Comparison of ENCODE assay signal across 20 cellular contexts in genomic region chr17:6067060-6067459, GRCh38. TPM values are rescaled to one million over a fixed set of nuclear protein-coding genes. Genes with fewer than 3 reads are reported as not detected.
"Had no signal": no experiment of that assay in that cellular context is flagged by ENCODE, and none has a peak within 500 bp of the region (broad histone marks: within the 10 kb centered on the region; RNA-seq: fewer than 3 reads in every experiment).

No MANE protein-coding gene starts in this region.

- H3K36me3 Mint-ChIP-seq: neural progenitor cell, WTC11 had no signal

- H3K27ac Mint-ChIP-seq: activated naive CD8-positive, alpha-beta T cell treated with anti-CD3 and anti-CD28 coated beads for 36 hours; activated T-cell treated with anti-CD3 and anti-CD28 coated beads, Interleukin-2, amount 50 U/mL, for 24 hours; activated T-helper 2 cell treated with anti-CD3 and anti-CD28 coated beads, Interferon-gamma antibody, Interleukin-2, Interleukin-4, amounts not matched to agents 10 μg/mL and 5 μg/mL and 100 μg/mL, durations not matched to agents 14 hours and 24 hours and 36 hours; naive thymus-derived CD4-positive, alpha-beta T cell; neural progenitor cell; WTC11 had no signal

- H3K9me3 Mint-ChIP-seq: activated naive CD8-positive, alpha-beta T cell treated with anti-CD3 and anti-CD28 coated beads for 36 hours; activated T-cell treated with anti-CD3 and anti-CD28 coated beads, Interleukin-2, amount 50 U/mL, for 24 hours; activated T-helper 2 cell treated with anti-CD3 and anti-CD28 coated beads, Interferon-gamma antibody, Interleukin-2, Interleukin-4, amounts not matched to agents 10 μg/mL and 5 μg/mL and 100 μg/mL, durations not matched to agents 14 hours and 24 hours and 36 hours; neural progenitor cell; WTC11 had no signal

- DNase-seq: activated CD8-positive, alpha-beta memory T cell treated with anti-CD3 and anti-CD28 coated beads for 24 hours; activated CD8-positive, alpha-beta memory T cell treated with anti-CD3 and anti-CD28 coated beads, Interleukin-2, amount 50 U/mL, for 4 hours; activated naive CD4-positive, alpha-beta T cell; activated naive CD8-positive, alpha-beta T cell treated with anti-CD3 and anti-CD28 coated beads for 36 hours; activated T-cell treated with anti-CD3 and anti-CD28 coated beads, Interleukin-2, amount 50 U/mL, for 24 hours; colonic mucosa; glutamatergic neuron; kidney glomerular epithelial cell; left ventricle myocardium inferior; naive thymus-derived CD4-positive, alpha-beta T cell; retina; sigmoid colon; stimulated activated CD4-positive, alpha-beta T cell treated with anti-CD3 and anti-CD28 coated beads, Interleukin-4, amount 100 ng/mL, for 24 hours; stimulated activated naive CD8-positive, alpha-beta T cell treated with anti-CD3 and anti-CD28 coated beads, Interleukin-15, Interleukin-2, amounts not matched to agents 100 U/mL and 50 U/mL, for 24 hours; T-helper 9 cell; upper lobe of left lung had no signal

- H3K4me3 Mint-ChIP-seq: activated naive CD8-positive, alpha-beta T cell treated with anti-CD3 and anti-CD28 coated beads for 36 hours; activated T-cell treated with anti-CD3 and anti-CD28 coated beads, Interleukin-2, amount 50 U/mL, for 24 hours; naive thymus-derived CD4-positive, alpha-beta T cell; WTC11 had no signal

- ATAC-seq: naive thymus-derived CD4-positive, alpha-beta T cell; stimulated activated naive CD8-positive, alpha-beta T cell treated with anti-CD3 and anti-CD28 coated beads, Interleukin-15, Interleukin-2, amounts not matched to agents 100 U/mL and 50 U/mL, for 24 hours; WTC11 had no signal

RNA-seq across cellular contexts. Expression of gene WSCD1, which starts 3.1 kb away (rescaled TPM):
- total RNA-seq: T-helper 1 cell treated with Interleukin-12 subunit alpha and Interleukin-12 subunit beta and Interleukin-4 antibody, amounts not matched to agents 30 ng/mL and 1 ng/mL, for 36 hours had no signal
